24 cellular contexts compared by ENCODE assay signal in the genomic region with DNA sequence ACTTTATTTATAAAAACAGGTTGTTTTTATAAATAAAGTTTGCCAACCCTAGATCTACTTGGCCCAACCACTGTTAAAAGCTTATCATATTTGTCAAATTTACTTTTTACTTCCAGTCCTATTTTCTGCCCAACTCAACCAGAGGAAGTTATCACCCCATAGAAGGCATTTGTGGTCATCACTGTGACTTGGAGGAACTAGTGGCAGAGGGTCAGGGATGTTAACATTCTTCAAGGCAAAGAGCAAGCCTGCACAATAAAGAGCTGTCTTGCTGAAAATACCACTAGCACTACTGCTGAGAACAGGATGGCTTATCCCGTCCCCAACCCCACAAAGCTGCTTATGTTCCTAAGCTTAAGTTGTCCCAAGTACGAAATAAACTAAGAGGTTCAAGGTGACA. TPM values are rescaled to one million over a fixed set of nuclear protein-coding genes. Genes with fewer than 3 reads are reported as not detected.
DNase-seq lines count a peak whose midpoint lies in the region; ATAC-seq, FAIRE-seq and TF ChIP-seq lines count a peak whose summit lies in the region.
"Had no signal": no experiment of that assay in that cellular context is flagged by ENCODE, and none has a peak within 500 bp of the region (broad histone marks: within the 10 kb centered on the region; RNA-seq: fewer than 3 reads in every experiment).

No MANE protein-coding gene starts in this region.

- H3K9me3 ChIP-seq in endothelial cell of umbilical vein (replicated peaks; ENCODE audit: control insufficient read depth, insufficient read depth, low read length), result no peaks in the 10 kb centered on the region
- H3K9me3 ChIP-seq: left lung had no signal

- H3K27ac ChIP-seq in endothelial cell of umbilical vein (ENCODE audit: insufficient read depth, low read depth, low read length), result peak overlapping the region; percentile 84

- POLR2A ChIA-PET in endothelial cell of umbilical vein (lab: Charles Lee), result interaction anchor here (1.0 kb wide), 1 partner anchor 56 kb away, joined by 3 read pairs; no protein-coding TSS in a partner anchor

- DNase-seq in natural killer cell, result no peak
- DNase-seq in natural killer cell treated with Interleukin-12 subunit alpha and Interleukin-12 subunit beta and Interleukin-15 and Interleukin-18, amount 100 ng/mL, for 72 hours (ENCODE audit: low spot score), result no peak
- DNase-seq in OCI-M1 (lab: John Stamatoyannopoulos, UW), result peak; percentile 15
- DNase-seq in endothelial cell of umbilical vein (ENCODE audit: low read depth, low spot score), result no peak
- no peak for DNase-seq in DMS53 (lab: John Stamatoyannopoulos, UW)
- DNase-seq: ACHN; activated B cell treated with CpG ODN at 0.5 μM for 24 hours; activated CD8-positive, alpha-beta T cell treated with anti-CD3 and anti-CD28 coated beads for 36 hours; activated naive CD4-positive, alpha-beta T cell treated with anti-CD3 and anti-CD28 coated beads, Interleukin-2, amount 10 ng/mL, durations not matched to agents 7 days and 5 days; activated T-cell treated with anti-CD3 and anti-CD28 coated beads, Interleukin-2, amount 50 U/mL, for 4 hours; anterior cingulate cortex; DMS79; effector CD4-positive, alpha-beta T cell; Karpas-422; left lung; NCI-H1436 treated with DMSO at 0.1 percent for 48 hours; NCI-H774 had no signal

- H3K9me1 ChIP-seq in endothelial cell of umbilical vein (replicated peaks; ENCODE audit: control insufficient read depth, extremely low read depth, insufficient read depth, low read length), result no peaks in the 10 kb centered on the region

- no peak for TF ChIP-seq POLR2A in endothelial cell of umbilical vein (IDR thresholded peaks at IDR 0.05; ENCODE audit: low read depth, low read length)

- H3K4me2 ChIP-seq in endothelial cell of umbilical vein (ENCODE audit: insufficient read depth, low read length), result peak overlapping the region; percentile 69

- no peaks in the 10 kb centered on the region for H3K36me3 Mint-ChIP-seq in natural killer cell
- peaks cover 12% of the 10 kb centered on the region for H3K36me3 Mint-ChIP-seq in natural killer cell treated with Interleukin-12 subunit alpha and Interleukin-12 subunit beta and Interleukin-15 and Interleukin-18, amount 100 ng/mL, for 72 hours

- H2AFZ ChIP-seq in endothelial cell of umbilical vein (ENCODE audit: low read depth, low read length), result no peak overlapping the region

- CTCF ChIA-PET in endothelial cell of umbilical vein (lab: Charles Lee), result interaction anchor here (1.0 to 4.5 kb wide), 9 partner anchors 10 to 1019 kb away, joined by 4 to 72 read pairs (median 12); partner anchors contain the start of gene PTGER4

- H3K4me1 Mint-ChIP-seq in natural killer cell, result peaks cover 37 to 51% of the 10 kb centered on the region in 2 donors
- H3K4me1 Mint-ChIP-seq in natural killer cell treated with Interleukin-12 subunit alpha and Interleukin-12 subunit beta and Interleukin-15 and Interleukin-18, amount 100 ng/mL, for 72 hours (ENCODE audit: low read depth in 2 of 2), result peaks cover 24 to 35% of the 10 kb centered on the region in 2 donors
- H3K4me1 Mint-ChIP-seq: activated B cell treated with CpG ODN at 0.5 μM for 24 hours had no signal

- H3K9ac ChIP-seq in endothelial cell of umbilical vein (replicated peaks; ENCODE audit: extremely low read depth, insufficient read depth, low read length), result no peak overlapping the region

- no peak overlapping the region for H3K4me3 ChIP-seq in endothelial cell of umbilical vein (replicated peaks in 1 of 3; ENCODE audit: insufficient read depth in 1 of 3, low read depth in 1 of 3, low read length in 3 of 3)
- H3K4me3 ChIP-seq: left lung had no signal

- BruUV-seq in endothelial cell of umbilical vein (replicated peaks; lab: Mats Ljungman, UMichigan), result no TSS peak

- intact Hi-C loops in natural killer cell (cut with micrococcal nuclease) (no loop called here), endothelial cell of umbilical vein (cut with micrococcal nuclease) (no loop called here)

- H3K27me3 ChIP-seq in endothelial cell of umbilical vein (ENCODE audit: control insufficient read depth in 2 of 2, insufficient read depth in 2 of 2, low read length in 2 of 2), result no peaks in the 10 kb centered on the region
- H3K27me3 ChIP-seq: left lung had no signal

- H3K36me3 ChIP-seq in endothelial cell of umbilical vein (ENCODE audit: control insufficient read depth in 2 of 2, extremely low read depth in 1 of 2, insufficient read depth in 2 of 2, low read length in 2 of 2), result no peaks in the 10 kb centered on the region

- H3K79me2 ChIP-seq in endothelial cell of umbilical vein (ENCODE audit: control insufficient read depth, insufficient read depth, low read length), result peaks cover 7% of the 10 kb centered on the region

- no peak overlapping the region for H3K4me3 Mint-ChIP-seq in natural killer cell
- H3K4me3 Mint-ChIP-seq in natural killer cell treated with Interleukin-12 subunit alpha and Interleukin-12 subunit beta and Interleukin-15 and Interleukin-18, amount 100 ng/mL, for 72 hours, result no peak overlapping the region
- H3K4me3 Mint-ChIP-seq: activated B cell treated with CpG ODN at 0.5 μM for 24 hours; activated CD8-positive, alpha-beta T cell treated with anti-CD3 and anti-CD28 coated beads for 36 hours; activated naive CD4-positive, alpha-beta T cell treated with anti-CD3 and anti-CD28 coated beads, Interleukin-2, amount 10 ng/mL, durations not matched to agents 7 days and 5 days; activated T-cell treated with anti-CD3 and anti-CD28 coated beads, Interleukin-2, amount 50 U/mL, for 4 hours; CD14-positive monocyte; central memory CD8-positive, alpha-beta T cell had no signal

- H3K27ac Mint-ChIP-seq in natural killer cell, result peak overlapping the region; percentile 34 to 58
- H3K27ac Mint-ChIP-seq in natural killer cell treated with Interleukin-12 subunit alpha and Interleukin-12 subunit beta and Interleukin-15 and Interleukin-18, amount 100 ng/mL, for 72 hours, result no peak overlapping the region
- H3K27ac Mint-ChIP-seq: activated B cell treated with CpG ODN at 0.5 μM for 24 hours; activated CD8-positive, alpha-beta T cell treated with anti-CD3 and anti-CD28 coated beads for 36 hours; activated naive CD4-positive, alpha-beta T cell treated with anti-CD3 and anti-CD28 coated beads, Interleukin-2, amount 10 ng/mL, durations not matched to agents 7 days and 5 days had no signal

- TF ChIP-seq CTCF in natural killer cell (IDR thresholded peaks at IDR 0.05), result no peak
- TF ChIP-seq CTCF in endothelial cell of umbilical vein (IDR thresholded peaks at IDR 0.05; ENCODE audit: extremely low read depth in 1 of 2, insufficient read depth in 1 of 2, low read depth in 1 of 2, low read length in 2 of 2), result no peak

- FAIRE-seq in endothelial cell of umbilical vein (lab: Jason Lieb, UNC), result no peak
- FAIRE-seq: urothelium cell line had no signal

- dilution Hi-C loops in endothelial cell of umbilical vein (cut with MboI; ENCODE audit: extremely low pct_ligation_motif_present, low sequenced_read_pairs), result no loop called here

- no peaks in the 10 kb centered on the region for H3K9me3 Mint-ChIP-seq in natural killer cell
- H3K9me3 Mint-ChIP-seq in natural killer cell treated with Interleukin-12 subunit alpha and Interleukin-12 subunit beta and Interleukin-15 and Interleukin-18, amount 100 ng/mL, for 72 hours, result no peaks in the 10 kb centered on the region
- H3K9me3 Mint-ChIP-seq: activated B cell treated with CpG ODN at 0.5 μM for 24 hours; activated CD8-positive, alpha-beta T cell treated with anti-CD3 and anti-CD28 coated beads for 36 hours; activated naive CD4-positive, alpha-beta T cell treated with anti-CD3 and anti-CD28 coated beads, Interleukin-2, amount 10 ng/mL, durations not matched to agents 7 days and 5 days; activated T-cell treated with anti-CD3 and anti-CD28 coated beads, Interleukin-2, amount 50 U/mL, for 4 hours; central memory CD8-positive, alpha-beta T cell had no signal

- H4K20me1 ChIP-seq in endothelial cell of umbilical vein (replicated peaks; ENCODE audit: control insufficient read depth, extremely low read depth, insufficient read depth, low read length), result no peaks in the 10 kb centered on the region

- ATAC-seq in natural killer cell (peak in 1 of 3 donors; percentile 47), GM18909 (IDR thresholded peaks at IDR 0.05; ENCODE audit: poor library complexity, unreplicated experiment) (no peak), GM21381 (IDR thresholded peaks at IDR 0.05; ENCODE audit: unreplicated experiment) (no peak), HG03439 (IDR thresholded peaks at IDR 0.05; ENCODE audit: unreplicated experiment) (no peak)
- no peak for ATAC-seq in natural killer cell treated with Interleukin-12 subunit alpha and Interleukin-12 subunit beta and Interleukin-15 and Interleukin-18, amount 100 ng/mL, for 72 hours
- ATAC-seq: activated CD8-positive, alpha-beta T cell treated with anti-CD3 and anti-CD28 coated beads for 36 hours; activated T-cell treated with anti-CD3 and anti-CD28 coated beads, Interleukin-2, amount 50 U/mL, for 4 hours; esophagus mucosa had no signal

- H3K4me1 ChIP-seq in endothelial cell of umbilical vein (ENCODE audit: control insufficient read depth, extremely low read depth, insufficient read depth, low read length), result peaks cover 36% of the 10 kb centered on the region

- H3K27me3 Mint-ChIP-seq in natural killer cell (ENCODE audit: low read depth in 2 of 2), result no peaks in the 10 kb centered on the region
- no peaks in the 10 kb centered on the region for H3K27me3 Mint-ChIP-seq in natural killer cell treated with Interleukin-12 subunit alpha and Interleukin-12 subunit beta and Interleukin-15 and Interleukin-18, amount 100 ng/mL, for 72 hours
- H3K27me3 Mint-ChIP-seq: activated B cell treated with CpG ODN at 0.5 μM for 24 hours; activated CD8-positive, alpha-beta T cell treated with anti-CD3 and anti-CD28 coated beads for 36 hours; activated naive CD4-positive, alpha-beta T cell treated with anti-CD3 and anti-CD28 coated beads, Interleukin-2, amount 10 ng/mL, durations not matched to agents 7 days and 5 days; central memory CD8-positive, alpha-beta T cell had no signal

RNA-seq across cellular contexts. Expression of gene TTC33, which starts 22.3 kb away (rescaled TPM):
- total RNA-seq in natural killer cell (10 to 100 TPM in 2 of 3 donors, 1 to 10 TPM in 1; 7.3 to 11.4 (median 10.0) TPM), endothelial cell of umbilical vein (11.7 and 14.2 TPM in 2 replicates)
- 10 to 100 TPM; 13.5 to 16.9 TPM for total RNA-seq in natural killer cell treated with Interleukin-12 subunit alpha and Interleukin-12 subunit beta and Interleukin-15 and Interleukin-18, amount 100 ng/mL, for 72 hours
- polyA plus RNA-seq in endothelial cell of umbilical vein, result 1.4 and 2.2 TPM in 2 replicates
- 3.4 and 3.6 TPM in 2 replicates for polyA plus RNA-seq in endothelial cell of umbilical vein (2011; cell fraction: cytosol; rRNA removed)
- polyA plus RNA-seq in endothelial cell of umbilical vein (2011; cell fraction: nucleus; rRNA removed), result 8.6 and 9.5 TPM in 2 replicates
- polyA plus RNA-seq in endothelial cell of umbilical vein (2012), result 9.5 and 12.2 TPM in 2 replicates
- polyA minus RNA-seq in endothelial cell of umbilical vein, result 3.6 and 4.6 TPM in 2 replicates
- polyA minus RNA-seq in endothelial cell of umbilical vein (2011; cell fraction: cytosol; rRNA and poly(A)+ RNA removed), result 12.0 TPM
- 4.8 and 8.8 TPM in 2 replicates for polyA minus RNA-seq in endothelial cell of umbilical vein (2011; cell fraction: nucleus; rRNA and poly(A)+ RNA removed)

RNA-seq across cellular contexts. Expression of gene PTGER4, which starts 53.7 kb away (rescaled TPM):
- total RNA-seq in natural killer cell (100 to 1,000 TPM; 112 to 126 (median 117) TPM), endothelial cell of umbilical vein (22.5 and 23.6 TPM in 2 replicates)
- total RNA-seq in natural killer cell treated with Interleukin-12 subunit alpha and Interleukin-12 subunit beta and Interleukin-15 and Interleukin-18, amount 100 ng/mL, for 72 hours, result 100 to 1,000 TPM; 144 to 154 TPM
- polyA plus RNA-seq in endothelial cell of umbilical vein, result 35.9 and 37.4 TPM in 2 replicates
- polyA plus RNA-seq in endothelial cell of umbilical vein (2011; cell fraction: cytosol; rRNA removed), result 15.6 and 34.0 TPM in 2 replicates
- polyA plus RNA-seq in endothelial cell of umbilical vein (2011; cell fraction: nucleus; rRNA removed), result 16.1 and 18.9 TPM in 2 replicates
- 14.7 and 21.5 TPM in 2 replicates for polyA plus RNA-seq in endothelial cell of umbilical vein (2012)
- polyA minus RNA-seq in endothelial cell of umbilical vein, result 14.1 and 17.7 TPM in 2 replicates
- polyA minus RNA-seq in endothelial cell of umbilical vein (2011; cell fraction: cytosol; rRNA and poly(A)+ RNA removed), result 3.5 TPM
- polyA minus RNA-seq in endothelial cell of umbilical vein (2011; cell fraction: nucleus; rRNA and poly(A)+ RNA removed), result 23.7 and 42.1 TPM in 2 replicates

Comparison
In these comparisons a context has a peak if more than half of its experiments do, and no peak if none do; other contexts are left out.
1. H3K27ac Mint-ChIP-seq: peak in natural killer cell (2 of 2); none in natural killer cell treated with Interleukin-12 subunit alpha and Interleukin-12 subunit beta and Interleukin-15 and Interleukin-18, amount 100 ng/mL, for 72 hours (0 of 2).